Comparison of ENCODE assay signal across 12 cellular contexts in genomic region chr7:116547347-116547746, GRCh38. TPM values are rescaled to one million over a fixed set of nuclear protein-coding genes. Genes with fewer than 3 reads are reported as not detected.
DNase-seq lines count a peak whose midpoint lies in the region; ATAC-seq, FAIRE-seq and TF ChIP-seq lines count a peak whose summit lies in the region.
"Had no signal": no experiment of that assay in that cellular context is flagged by ENCODE, and none has a peak within 500 bp of the region (broad histone marks: within the 10 kb centered on the region; RNA-seq: fewer than 3 reads in every experiment).

No MANE protein-coding gene starts in this region.

- H3K4me3 ChIP-seq in BJ (ENCODE audit: low read depth, low read length) = no peak overlapping the region
- H3K4me3 ChIP-seq: BLaER1 treated with 17β-estradiol and CSF1 and Interleukin-3, amounts not matched to agents 10 nM and 100 nM; upper lobe of right lung had no signal

- peak; percentile 81 for DNase-seq in BJ (ENCODE audit: low read depth)
- DNase-seq in RCC 7860 (ENCODE audit: low spot score) = peak; percentile 56
- peak; percentile 78 for DNase-seq in fibroblast of peridontal ligament (ENCODE audit: extremely low read depth)
- DNase-seq in renal cortical epithelial cell (ENCODE audit: low read depth) = peak; percentile 41
- no peak for DNase-seq in SKM-1 (lab: John Stamatoyannopoulos, UW; ENCODE audit: unreplicated experiment)
- DNase-seq in NCI-H2107 (lab: John Stamatoyannopoulos, UW) = no peak
- DNase-seq: immature natural killer cell, upper lobe of right lung had no signal

- TF ChIP-seq CTCF in BJ (IDR thresholded peaks at IDR 0.05; ENCODE audit: insufficient read depth, low read depth, low read length) = no peak

- no peaks in the 10 kb centered on the region for H3K27me3 ChIP-seq in BJ (ENCODE audit: control insufficient read depth, insufficient read depth, low read length)
- H3K27me3 ChIP-seq: BLaER1 treated with 17β-estradiol and CSF1 and Interleukin-3, amounts not matched to agents 10 nM and 100 nM; upper lobe of right lung had no signal

- ATAC-seq in HG02852 (IDR thresholded peaks at IDR 0.05; ENCODE audit: unreplicated experiment) (no peak), GM18873 (IDR thresholded peaks at IDR 0.05; ENCODE audit: low FRiP score, unreplicated experiment) (no peak)
- ATAC-seq: esophagus mucosa, upper lobe of right lung had no signal

- no peak for FAIRE-seq in RCC 7860 (lab: Jason Lieb, UNC)

- H3K36me3 ChIP-seq in BJ (ENCODE audit: control insufficient read depth, insufficient read depth, low read length) = 0 out of 2 replicates have a peak, but pooled peaks cover 7% of the 10 kb centered on the region
- H3K36me3 ChIP-seq: BLaER1 treated with 17β-estradiol and CSF1 and Interleukin-3, amounts not matched to agents 10 nM and 100 nM; upper lobe of right lung had no signal

- CTCF ChIA-PET in BJ (lab: Yijun Ruan, JAX) = interaction anchor here (0.7 to 1.4 kb wide), 4 partner anchors 15 to 38 kb away, joined by 3 to 4 read pairs (median 4); no protein-coding TSS in a partner anchor

- POLR2A ChIA-PET in BJ (lab: Charles Lee) = interaction anchor here (0.5 to 1.6 kb wide), 2 partner anchors 22 to 216 kb away, joined by 3 read pairs; no protein-coding TSS in a partner anchor

RNA-seq across cellular contexts. Expression of gene CAV1, which starts 22.5 kb away (rescaled TPM):
- 1,794 and 2,064 TPM in 2 replicates for polyA plus RNA-seq in BJ (2011; rRNA removed)
- polyA minus RNA-seq in BJ (2011; rRNA and poly(A)+ RNA removed) = 961 and 1,374 TPM in 2 replicates
- 217 and 552 TPM in 2 replicates for total RNA-seq in renal cortical epithelial cell

RNA-seq across cellular contexts. Expression of gene CAV2, which starts 47.8 kb away (rescaled TPM):
- 245 and 263 TPM in 2 replicates for polyA plus RNA-seq in BJ (2011; rRNA removed)
- 116 and 163 TPM in 2 replicates for polyA minus RNA-seq in BJ (2011; rRNA and poly(A)+ RNA removed)
- 148 and 223 TPM in 2 replicates for total RNA-seq in renal cortical epithelial cell
- polyA plus RNA-seq: immature natural killer cell had no signal

Comparison
In these comparisons a context has a peak if more than half of its experiments do, and no peak if none do; other contexts are left out.
1. DNase-seq: peak in BJ (single experiment), RCC 7860 (single experiment), fibroblast of peridontal ligament (single experiment) and renal cortical epithelial cell (single experiment); none in SKM-1 (single experiment) and NCI-H2107 (single experiment).